ENCODE assay signal across 12 cellular contexts in genomic region chr12:113463746-113464743, GRCh38. TPM values are rescaled to one million over a fixed set of nuclear protein-coding genes. Genes with fewer than 3 reads are reported as not detected.
DNase-seq lines count a peak whose midpoint lies in the region; ATAC-seq, FAIRE-seq and TF ChIP-seq lines count a peak whose summit lies in the region.
"Had no signal": no experiment of that assay in that cellular context is flagged by ENCODE, and none has a peak within 500 bp of the region (broad histone marks: within the 10 kb centered on the region; RNA-seq: fewer than 3 reads in every experiment).

No MANE protein-coding gene starts in this region.

- peak overlapping the region; percentile 48 for H3K18ac ChIP-seq in H1 (ENCODE audit: extremely low read depth, low read length)

- POLR2A ChIA-PET in H1 (lab: Charles Lee; ENCODE audit: partially characterized antibody): interaction anchor here (0.9 to 2.5 kb wide), 2 partner anchors 10 to 14 kb away, joined by 4 to 14 read pairs; no protein-coding TSS in a partner anchor

- TF ChIP-seq RAD21 in H1 (IDR thresholded peaks at IDR 0.05 in 1 of 2, conservative IDR thresholded peaks at IDR 0.05 in 1 of 2; ENCODE audit: low read depth in 2 of 2, low read length in 2 of 2): no peak

- H3K9ac ChIP-seq in H1 (replicated peaks in 1 of 4; ENCODE audit: extremely low read depth in 1 of 4, low read depth in 3 of 4, low read length in 3 of 4) (peak overlapping the region in 1 of 4 experiments; percentile 1; a peak in 2 of 7 replicates), parathyroid adenoma (no peak overlapping the region)

- no peak for TF ChIP-seq CTCF in H1 (IDR thresholded peaks at IDR 0.05; ENCODE audit: control extremely low read depth in 1 of 3, insufficient read depth in 1 of 3, low read depth in 1 of 3, low read length in 3 of 3)
- TF ChIP-seq CTCF in parathyroid adenoma (IDR thresholded peaks at IDR 0.05): no peak
- no peak for TF ChIP-seq CTCF in pancreas (IDR thresholded peaks at IDR 0.05)

- intact Hi-C loops in pancreas (cut with DNase I): loop anchor here in 1 of 3 donors (5.0 kb wide), 1 partner anchor 448 kb away; no protein-coding TSS in a partner anchor

- TF ChIP-seq POLR2A in H1 (IDR thresholded peaks at IDR 0.05; ENCODE audit: control extremely low read depth in 1 of 2, low read depth in 2 of 2, low read length in 2 of 2): no peak

- no peak for TF ChIP-seq EP300 in H1 (IDR thresholded peaks at IDR 0.05; ENCODE audit: borderline replicate concordance in 1 of 2, low read depth in 2 of 2, low read length in 2 of 2)

- no peak overlapping the region for H3K4ac ChIP-seq in H1 (replicated peaks; ENCODE audit: insufficient read length, low read depth, low read length)

- H3K27me3 ChIP-seq in H1 (replicated peaks in 1 of 4; ENCODE audit: control insufficient read depth in 3 of 4, extremely low read depth in 1 of 4, insufficient read depth in 3 of 4, low read length in 3 of 4) (peaks cover 67 to 74% (median 70%) of the 10 kb centered on the region in 4 experiments), parathyroid adenoma (ENCODE audit: control insufficient read depth, insufficient read depth, low read length) (peaks cover 17% of the 10 kb centered on the region), pancreas (peaks cover 8 to 61% (median 23%) of the 10 kb centered on the region in 4 donors)

- H3K79me2 ChIP-seq in H1 (ENCODE audit: control insufficient read depth in 1 of 2, insufficient read depth in 2 of 2, low read length in 2 of 2) (no peaks in the 10 kb centered on the region), parathyroid adenoma (no peaks in the 10 kb centered on the region)

- no peak overlapping the region for H4K91ac ChIP-seq in H1 (replicated peaks; ENCODE audit: insufficient read length, low read length)

- H2BK5ac ChIP-seq in H1 (ENCODE audit: low read depth, low read length): no peak overlapping the region

- peak overlapping the region; percentile 61; the same call in 1 of the 2 replicates for H2BK20ac ChIP-seq in H1 (ENCODE audit: low read length)

- H3K79me1 ChIP-seq in H1 (ENCODE audit: low read depth, low read length): no peaks in the 10 kb centered on the region

- peaks cover 10 to 18% of the 10 kb centered on the region in 2 experiments for H4K20me1 ChIP-seq in H1 (replicated peaks in 1 of 2; ENCODE audit: control insufficient read depth in 1 of 2, insufficient read depth in 2 of 2, low read length in 2 of 2)

- no peak overlapping the region for H2BK120ac ChIP-seq in H1 (replicated peaks; ENCODE audit: low read depth, low read length)

- DNase-seq in ELF-1 (ENCODE audit: low read depth, low spot score) (peak; percentile 53), NCI-H748 treated with DMSO at 0.1 percent for 48 hours (lab: John Stamatoyannopoulos, UW) (peak; percentile 34), H1 (ENCODE audit: low read depth in 1 of 2, low spot score in 2 of 2) (peak in 1 of 2 experiments; percentile 64), dermis blood vessel endothelial cell (no peak), pancreas (no peak), NCI-H187 treated with DMSO at 0.1 percent for 48 hours (lab: John Stamatoyannopoulos, UW) (no peak)
- DNase-seq: erythroblast, NCI-H1694 treated with DMSO at 0.1 percent for 48 hours, SIG-M5 had no signal

- H3K56ac ChIP-seq in H1 (replicated peaks; ENCODE audit: insufficient read length, low read depth, low read length): no peak overlapping the region

- H3K36me3 ChIP-seq in H1 (ENCODE audit: control insufficient read depth in 2 of 4, insufficient read depth in 4 of 4, low read length in 3 of 4) (peaks cover 3 to 60% (median 7%) of the 10 kb centered on the region in 4 experiments; a peak in 5 of 8 replicates), parathyroid adenoma (ENCODE audit: control insufficient read depth, insufficient read depth, low read length) (no peaks in the 10 kb centered on the region), pancreas (no peaks in the 10 kb centered on the region)

- FAIRE-seq in H1 (lab: Jason Lieb, UNC) (no peak), pancreas (lab: Jason Lieb, UNC) (no peak)

- peak overlapping the region; percentile 59; the same call in 1 of the 2 replicates for H4K8ac ChIP-seq in H1 (ENCODE audit: extremely low read depth, insufficient read depth, low read length)

- H2BK12ac ChIP-seq in H1 (ENCODE audit: low read depth, low read length): peak overlapping the region; percentile 68; the same call in 1 of the 2 replicates

- ATAC-seq in pancreas (no peak), GM21447 (IDR thresholded peaks at IDR 0.05; ENCODE audit: unreplicated experiment) (no peak)

- peaks cover 12% of the 10 kb centered on the region; the same call in 1 of the 2 replicates for H3K23me2 ChIP-seq in H1 (ENCODE audit: low read depth, low read length)

- H3K9me3 ChIP-seq in H1 (ENCODE audit: insufficient read depth in 2 of 2, low read depth in 1 of 2, low read length in 1 of 2): no peaks in the 10 kb centered on the region
- H3K9me3 ChIP-seq in parathyroid adenoma (ENCODE audit: control insufficient read depth, low read length): no peaks in the 10 kb centered on the region
- H3K9me3 ChIP-seq in pancreas: no peaks in the 10 kb centered on the region

- 0 out of 2 replicates have a peak overlapping the region, but pooled peaks have one; percentile 61 for H2BK15ac ChIP-seq in H1 (ENCODE audit: low read length)

- H3K4me2 ChIP-seq in H1 (ENCODE audit: insufficient read depth in 1 of 2, low read depth in 2 of 2, low read length in 2 of 2) (peak overlapping the region; percentile 69 to 93), parathyroid adenoma (ENCODE audit: low read length) (peak overlapping the region; percentile 49)

- 3% methylated on average over 70 of the region's 73 CpGs; no CpG with 5 or more reads in 1 of the 2 experiments for WGBS in H1 (ENCODE audit: extremely low coverage in 1 of 2, insufficient coverage in 1 of 2, insufficient read length in 1 of 2, insufficient replicate concordance in 2 of 2, low coverage in 1 of 2, low lambda C conversion rate in 2 of 2, missing lambda C conversion rate in 1 of 2), 2 experiments
- WGBS in pancreas, 2 donors: 10 to 12% methylated on average over 73 of the region's 73 CpGs

- H2AFZ ChIP-seq in H1 (ENCODE audit: low read length) (no peak overlapping the region), parathyroid adenoma (peak overlapping the region; percentile 3)

- H3K4me1 ChIP-seq in H1 (replicated peaks in 1 of 4; ENCODE audit: control insufficient read depth in 3 of 4, insufficient read depth in 4 of 4, low read length in 3 of 4) (peaks cover 4 to 50% (median 37%) of the 10 kb centered on the region in 4 experiments), parathyroid adenoma (peaks cover 3% of the 10 kb centered on the region), pancreas (peaks cover 3 to 14% (median 6%) of the 10 kb centered on the region in 3 donors)

- no peak overlapping the region for H4K5ac ChIP-seq in H1 (ENCODE audit: insufficient read length, low read depth, low read length)

- no peak overlapping the region for H3K27ac ChIP-seq in H1 (ENCODE audit: low read depth, low read length)
- H3K27ac ChIP-seq in parathyroid adenoma: no peak overlapping the region
- no peak overlapping the region for H3K27ac ChIP-seq in pancreas

- no peak overlapping the region for H3K23ac ChIP-seq in H1 (ENCODE audit: insufficient read length)

- H3K4me3 ChIP-seq in H1 (ENCODE audit: extremely low read depth in 1 of 4, insufficient read depth in 2 of 4, low read depth in 3 of 4, low read length in 4 of 4) (peak overlapping the region; percentile 22 to 66 (median 48)), parathyroid adenoma (ENCODE audit: low read depth, low read length) (peak overlapping the region; percentile 16), pancreas (no peak overlapping the region)

- no peak overlapping the region for H2AK5ac ChIP-seq in H1 (ENCODE audit: low read depth, low read length)

- H3K14ac ChIP-seq in H1 (ENCODE audit: insufficient read length): no peak overlapping the region

- CTCF ChIA-PET in H1 (lab: Charles Lee; ENCODE audit: partially characterized antibody): interaction anchor here (1.0 to 2.6 kb wide), 9 partner anchors 10 to 271 kb away, joined by 3 to 13 read pairs (median 4); no protein-coding TSS in a partner anchor

TF ChIP-seq in H1, 55 proteins besides CTCF, POLR2A, EP300 and RAD21:
- TF ChIP-seq EZH2 (IDR thresholded peaks at IDR 0.05; ENCODE audit: low read depth, low read length, severe bottlenecking) (peak; percentile 97), SUZ12 (IDR thresholded peaks at IDR 0.05; ENCODE audit: low read length) (peak; percentile 97), RNF2 (IDR thresholded peaks at IDR 0.05; ENCODE audit: borderline replicate concordance, low read depth, low read length, missing control alignments, poor library complexity, severe bottlenecking) (peak; percentile 71), KDM4A (IDR thresholded peaks at IDR 0.05; ENCODE audit: low read depth, low read length, severe bottlenecking) (peak; percentile 45), TCF12 (IDR thresholded peaks at IDR 0.05; ENCODE audit: low read depth, low read length) (no peak)

RNA-seq across cellular contexts. Expression of gene LHX5, which starts 7.6 kb away (rescaled TPM):
- 0.47 and 0.63 TPM in 2 replicates for total RNA-seq in H1 (2021; fragmentation: NEBNext Ultra II Directional; extraction: Animal tissue kit (Norgen Biotek cat#: 25700))
- polyA plus RNA-seq in H1 (2011; rRNA removed) (1.1 and 4.6 TPM in 2 replicates), pancreas (not detected)
- polyA plus RNA-seq in H1 (2011; cell fraction: cytosol; rRNA removed): 3.4 TPM
- polyA plus RNA-seq in H1 (2011; cell fraction: nucleus; rRNA removed): 4.2 TPM
- 0.68 to 1.3 TPM (median 1.1 TPM) in 4 replicates for polyA plus RNA-seq in H1 (2012, experiment 1 of 2)
- polyA plus RNA-seq in H1 (2012, experiment 2 of 2): 0.93 TPM
- 0.08 TPM for polyA plus RNA-seq in H1 (2013, experiment 1 of 2)
- polyA plus RNA-seq in H1 (2013, experiment 2 of 2): 0.04 TPM
- polyA minus RNA-seq in H1 (2011; rRNA and poly(A)+ RNA removed): 0.32 and 2.3 TPM in 2 replicates
- polyA minus RNA-seq in H1 (2011; cell fraction: cytosol; rRNA and poly(A)+ RNA removed): 2.1 TPM
- 1.6 TPM for polyA minus RNA-seq in H1 (2011; cell fraction: nucleus; rRNA and poly(A)+ RNA removed)
- total RNA-seq in dermis blood vessel endothelial cell (0.05 TPM in 1 of 2 replicates, not detected in the other), pancreas (not detected)
- total RNA-seq: mucosa of gallbladder had no signal

RNA-seq across cellular contexts. Expression of gene SDSL, which starts 41.9 kb away (rescaled TPM):
- total RNA-seq in H1 (2021; fragmentation: NEBNext Ultra II Directional; extraction: Animal tissue kit (Norgen Biotek cat#: 25700)): 0.69 TPM in 1 of 2 replicates, not detected in the other
- 1.3 and 1.7 TPM in 2 replicates for polyA plus RNA-seq in H1 (2011; rRNA removed)
- polyA plus RNA-seq in H1 (2011; cell fraction: cytosol; rRNA removed): 1.5 TPM
- polyA plus RNA-seq in H1 (2011; cell fraction: nucleus; rRNA removed): 1.5 TPM
- polyA plus RNA-seq in H1 (2012, experiment 1 of 2): 0.42 to 0.74 TPM (median 0.53 TPM) in 3 of 4 replicates, not detected in the other
- 0.42 TPM for polyA plus RNA-seq in H1 (2012, experiment 2 of 2)
- polyA plus RNA-seq in H1 (2013, experiment 1 of 2): 0.28 TPM
- polyA plus RNA-seq in H1 (2013, experiment 2 of 2): 0.15 TPM
- polyA minus RNA-seq in H1 (2011; rRNA and poly(A)+ RNA removed): 0.27 TPM in 1 of 2 replicates, not detected in the other
- polyA minus RNA-seq in H1 (2011; cell fraction: cytosol; rRNA and poly(A)+ RNA removed): not detected
- polyA minus RNA-seq in H1 (2011; cell fraction: nucleus; rRNA and poly(A)+ RNA removed): not detected
- 2.4 and 3.3 TPM in 2 replicates for total RNA-seq in dermis blood vessel endothelial cell
- total RNA-seq in pancreas: 10 to 100 TPM in 2 of 6 donors, 1 to 10 TPM in 4; 5.4 to 13.2 (median 8.3) TPM
- 10 to 100 TPM; 10.4 to 14.2 TPM for polyA plus RNA-seq in pancreas

Comparison
In these comparisons a context has a peak if more than half of its experiments do, and no peak if none do; other contexts are left out.
1. DNase-seq: peak in ELF-1 (single experiment) and NCI-H748 treated with DMSO at 0.1 percent for 48 hours (single experiment); none in dermis blood vessel endothelial cell (single experiment), pancreas (0 of 6) and NCI-H187 treated with DMSO at 0.1 percent for 48 hours (single experiment).
2. H3K4me3 ChIP-seq: peak in H1 (4 of 4) and parathyroid adenoma (single experiment); none in pancreas (0 of 4).